ENCODE assay signal across 22 cellular contexts in the genomic region with DNA sequence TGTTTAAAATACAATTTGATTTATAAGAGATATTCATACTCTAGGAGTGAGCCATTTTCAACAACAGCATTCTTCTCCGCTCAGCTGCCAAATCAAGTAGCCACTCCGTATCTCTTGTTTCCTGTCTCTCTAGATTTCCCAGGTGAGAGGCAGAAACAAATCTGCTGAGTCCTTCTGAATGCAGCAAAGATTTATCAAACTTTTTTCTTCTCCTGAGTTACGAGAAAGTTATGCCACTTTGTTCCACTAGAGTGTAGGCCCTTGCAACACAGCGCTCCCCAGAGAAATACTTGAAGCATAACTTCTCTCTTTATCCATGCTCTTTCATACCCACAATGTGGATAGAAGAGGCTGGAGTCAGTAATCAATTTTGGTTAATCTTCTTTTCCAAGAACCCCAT.
"Had no signal": no experiment of that assay in that cellular context is flagged by ENCODE, and none has a peak within 500 bp of the region (broad histone marks: within the 10 kb centered on the region; RNA-seq: fewer than 3 reads in every experiment).

No MANE protein-coding gene starts in this region.

- H3K9me3 ChIP-seq: neutrophil, testis, upper lobe of right lung had no signal

- DNase-seq: activated B cell treated with CpG ODN at 0.5 μM for 24 hours; activated CD4-positive, alpha-beta memory T cell treated with anti-CD3 and anti-CD28 coated beads, Interleukin-2, amount 10 ng/mL, durations not matched to agents 7 days and 5 days; activated CD4-positive, alpha-beta T cell treated with anti-CD3 and anti-CD28 coated beads for 48 hours; activated naive CD4-positive, alpha-beta T cell treated with anti-CD3 and anti-CD28 coated beads, Interleukin-2, amount 10 ng/mL, durations not matched to agents 7 days and 5 days; activated naive CD8-positive, alpha-beta T cell treated with anti-CD3 and anti-CD28 coated beads, Interleukin-2, amount 50 U/mL, for 24 hours; activated T-cell treated with anti-CD3 and anti-CD28 coated beads, Interleukin-2, amount 50 U/mL, for 1 hour; anterior cingulate cortex; caudate nucleus; foreskin melanocyte; glutamatergic neuron; hippocampal formation; left ventricle myocardium superior; mucosa of descending colon; naive B cell; stimulated activated CD4-positive, alpha-beta T cell treated with anti-CD3 and anti-CD28 coated beads, Interleukin-4, amount 100 ng/mL, for 4 hours; testis; upper lobe of right lung had no signal

- FAIRE-seq: colon had no signal

- H3K27me3 ChIP-seq: neutrophil, testis, upper lobe of right lung had no signal

- H3K4me3 ChIP-seq: mucosa of descending colon, testis, upper lobe of right lung had no signal

- H3K79me2 ChIP-seq: parathyroid adenoma had no signal

- H2AFZ ChIP-seq: parathyroid adenoma had no signal

- H3K4me1 ChIP-seq: parathyroid adenoma, testis, upper lobe of right lung had no signal

- ATAC-seq: activated naive CD8-positive, alpha-beta T cell treated with anti-CD3 and anti-CD28 coated beads, Interleukin-2, amount 50 U/mL, for 24 hours; left ventricle myocardium superior; mucosa of descending colon; sciatic nerve; stimulated activated memory B cell treated with anti-CD40 and anti-IgM and Interleukin-4, amounts not matched to agents 10 μg/mL and 1 μg/mL and 100 μg/mL, for 72 hours; upper lobe of right lung had no signal

- H3K36me3 ChIP-seq: neutrophil, upper lobe of right lung had no signal

- H3K9ac ChIP-seq: parathyroid adenoma had no signal

- H3K27ac ChIP-seq: neutrophil, parathyroid adenoma, testis, upper lobe of right lung had no signal
